Comparison of ENCODE assay signal across 8 cellular contexts in genomic region chr12:1634590-1635191, GRCh38. TPM values are rescaled to one million over a fixed set of nuclear protein-coding genes. Genes with fewer than 3 reads are reported as not detected.
A peak's percentile ranks its signal among the peaks of the same experiment; 100 is the strongest.
DNase-seq lines count a peak whose midpoint lies in the region; ATAC-seq, FAIRE-seq and TF ChIP-seq lines count a peak whose summit lies in the region.

No MANE protein-coding gene starts in this region.

- no peaks in the 10 kb centered on the region for H3K36me3 ChIP-seq in kidney (ENCODE audit: control insufficient read depth in 1 of 2, insufficient read depth in 2 of 2, low read length in 2 of 2)

- H3K4me3 ChIP-seq in kidney (ENCODE audit: low read length in 2 of 2) = no peak overlapping the region

- no peak for FAIRE-seq in kidney (lab: Jason Lieb, UNC)

- TF ChIP-seq CTCF in WTC11 (IDR thresholded peaks at IDR 0.05) = peak; percentile 41; the same call in 1 of the 2 replicates
- TF ChIP-seq CTCF in kidney (IDR thresholded peaks at IDR 0.05; ENCODE audit: borderline replicate concordance, extremely low read depth, insufficient read depth) = peak; percentile 80

- POLR2A ChIA-PET in WTC11 (lab: Charles Lee) = interaction anchor here (1.0 to 1.2 kb wide), 3 partner anchors 8 to 41 kb away, joined by 3 to 4 read pairs (median 4); no protein-coding TSS in a partner anchor

- CTCF ChIA-PET in WTC11 (lab: Charles Lee) = interaction anchor here (0.6 to 3.6 kb wide), 41 partner anchors 9 to 1446 kb away, joined by 3 to 69 read pairs (median 5); partner anchors contain the start of genes ADIPOR2 and FBXL14

- DNase-seq in NCI-H748 (lab: John Stamatoyannopoulos, UW; ENCODE audit: unreplicated experiment) = peak; percentile 61
- DNase-seq in NCI-H748 treated with DMSO at 0.1 percent for 48 hours (lab: John Stamatoyannopoulos, UW) = no peak
- DNase-seq in NCI-H2107 (lab: John Stamatoyannopoulos, UW) = peak; percentile 68
- peak; percentile 83 for DNase-seq in WTC11 (ENCODE audit: low spot score)
- DNase-seq in caudate nucleus (lab: John Stamatoyannopoulos, UW) = peak in 58 of 61 donors; percentile 11 to 85 (median 64)
- peak; percentile 89 for DNase-seq in kidney
- peak; percentile 61 to 62 for DNase-seq in stimulated activated CD4-positive, alpha-beta T cell treated with anti-CD3 and anti-CD28 coated beads, Interleukin-2, amount 100 ng/mL, for 48 hours

- H3K4me1 Mint-ChIP-seq in WTC11 = peaks cover 34% of the 10 kb centered on the region

- intact Hi-C loops in kidney (cut with DNase I) = no loop called here

- no peaks in the 10 kb centered on the region for H3K9me3 ChIP-seq in kidney (ENCODE audit: control insufficient read depth in 1 of 2, low read length in 2 of 2)

- H3K9ac ChIP-seq in kidney (ENCODE audit: low read length in 2 of 2) = no peak overlapping the region

- ATAC-seq in WTC11 = peak; percentile 74
- ATAC-seq in HG03025 (IDR thresholded peaks at IDR 0.05; ENCODE audit: low FRiP score, unreplicated experiment) = no peak

- H3K27me3 Mint-ChIP-seq in WTC11 (ENCODE audit: low read depth) = peaks cover 48% of the 10 kb centered on the region

- H3K27ac Mint-ChIP-seq in WTC11 = no peak overlapping the region

- no peaks in the 10 kb centered on the region for H3K9me3 Mint-ChIP-seq in WTC11

- H3K27ac ChIP-seq in caudate nucleus (ENCODE audit: low read depth, low read length) (no peak overlapping the region), kidney (ENCODE audit: low read depth in 2 of 2, low read length in 2 of 2) (no peak overlapping the region)

- no peaks in the 10 kb centered on the region for H3K36me3 Mint-ChIP-seq in WTC11

- peaks cover 0 to 3% of the 10 kb centered on the region in 2 donors for H3K4me1 ChIP-seq in kidney (ENCODE audit: control insufficient read depth in 1 of 2, insufficient read depth in 1 of 2, low read depth in 1 of 2, low read length in 2 of 2)

- no peak overlapping the region for H3K4me3 Mint-ChIP-seq in WTC11

TF ChIP-seq in WTC11, 78 proteins besides CTCF, POLR2A, EP300 and RAD21:
- TF ChIP-seq ZNF263 (CRISPR knock-in tag; IDR thresholded peaks at IDR 0.05; ENCODE audit: low read depth) = peak; percentile 94
- TF ChIP-seq AFF4 (CRISPR knock-in tag; IDR thresholded peaks at IDR 0.05; ENCODE audit: borderline replicate concordance) = no peak

RNA-seq across cellular contexts. Expression of gene WNT5B, which starts 5.7 kb away (rescaled TPM):
- total RNA-seq in WTC11 (2021) = 4.3 to 4.6 TPM (median 4.5 TPM) in 3 replicates
- total RNA-seq in kidney = 4.8 TPM
- polyA plus RNA-seq in kidney (ENCODE audit: insufficient read depth, low read depth, low replicate concordance) = 3.4 TPM

RNA-seq across cellular contexts. Expression of gene FBXL14, which starts 40.3 kb away (rescaled TPM):
- 12.0 to 14.6 TPM (median 12.9 TPM) in 3 replicates for total RNA-seq in WTC11 (2021)
- 17.9 TPM for total RNA-seq in kidney
- 5.3 TPM for polyA plus RNA-seq in kidney (ENCODE audit: insufficient read depth, low read depth, low replicate concordance)

RNA-seq across cellular contexts. Expression of gene ADIPOR2, which starts 56.2 kb away (rescaled TPM):
- total RNA-seq in WTC11 (2021) (36.0 to 39.2 TPM (median 38.4 TPM) in 3 replicates), kidney (50.0 TPM)
- 26.7 TPM for polyA plus RNA-seq in kidney (ENCODE audit: insufficient read depth, low read depth, low replicate concordance)
